24 cellular contexts compared by ENCODE assay signal in the genomic region with DNA sequence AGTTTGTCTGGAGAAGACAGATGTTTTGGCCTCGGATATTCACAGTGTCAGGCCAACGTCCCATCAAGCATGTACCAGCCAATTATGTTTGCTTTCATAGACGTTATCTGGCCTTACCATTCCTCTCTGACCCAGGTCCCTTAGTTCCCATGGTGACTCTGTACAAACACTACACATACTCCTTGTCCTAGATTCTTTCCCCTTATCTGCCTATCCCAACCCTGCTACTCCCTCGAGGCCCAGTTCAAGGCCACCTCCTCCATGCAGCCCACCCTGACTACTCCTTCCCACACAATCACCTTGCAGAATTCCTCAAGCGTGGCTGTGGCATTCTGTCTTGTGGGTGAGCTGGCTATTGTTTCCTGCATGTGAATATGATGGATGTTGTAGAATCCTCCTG.
DNase-seq lines count a peak whose midpoint lies in the region; ATAC-seq and TF ChIP-seq lines count a peak whose summit lies in the region.
"Had no signal": no experiment of that assay in that cellular context is flagged by ENCODE, and none has a peak within 500 bp of the region (broad histone marks: within the 10 kb centered on the region; RNA-seq: fewer than 3 reads in every experiment).

No MANE protein-coding gene starts in this region.

- H3K4me3 ChIP-seq in right atrium auricular region (no peak overlapping the region), osteoblast (ENCODE audit: insufficient read depth, low read length) (no peak overlapping the region)
- H3K4me3 ChIP-seq: esophagus muscularis mucosa, testis, vagina had no signal

- H3K27me3 ChIP-seq in right atrium auricular region: no peaks in the 10 kb centered on the region
- H3K27me3 ChIP-seq in osteoblast (ENCODE audit: insufficient read depth, low read length): no peaks in the 10 kb centered on the region
- H3K27me3 ChIP-seq: esophagus muscularis mucosa, testis, vagina had no signal

- no peak for ATAC-seq in GM21423 (IDR thresholded peaks at IDR 0.05; ENCODE audit: unreplicated experiment)
- ATAC-seq: activated naive CD8-positive, alpha-beta T cell treated with anti-CD3 and anti-CD28 coated beads, Interleukin-2, amount 50 U/mL, for 24 hours had no signal

- no peak overlapping the region for H3K4me2 ChIP-seq in osteoblast (ENCODE audit: insufficient read depth, low read length)

- no peaks in the 10 kb centered on the region for H3K79me2 ChIP-seq in osteoblast (ENCODE audit: insufficient read depth, low read length)

- H3K9me3 ChIP-seq in right atrium auricular region (no peaks in the 10 kb centered on the region), osteoblast (ENCODE audit: low read depth, low read length) (no peaks in the 10 kb centered on the region)
- H3K9me3 ChIP-seq: esophagus muscularis mucosa, testis, vagina had no signal

- H3K4me1 ChIP-seq in right atrium auricular region (peaks cover 0 to 89% of the 10 kb centered on the region in 2 donors), osteoblast (ENCODE audit: insufficient read depth, low read length) (no peaks in the 10 kb centered on the region)
- H3K4me1 ChIP-seq: vagina had no signal

- H3K36me3 ChIP-seq in right atrium auricular region (no peaks in the 10 kb centered on the region), osteoblast (ENCODE audit: insufficient read depth, low read length) (no peaks in the 10 kb centered on the region)
- H3K36me3 ChIP-seq: esophagus muscularis mucosa, vagina had no signal

- H3K27ac ChIP-seq in VCaP (peak overlapping the region; percentile 25; the same call in 1 of the 2 replicates), right atrium auricular region (peak overlapping the region; percentile 87 to 91), osteoblast (ENCODE audit: low read depth, low read length) (no peak overlapping the region)
- H3K27ac ChIP-seq: esophagus muscularis mucosa, vagina had no signal

- H2AFZ ChIP-seq in osteoblast (ENCODE audit: low read length): no peak overlapping the region

- TF ChIP-seq CTCF in VCaP (conservative IDR thresholded peaks at IDR 0.05): no peak
- no peak for TF ChIP-seq CTCF in right atrium auricular region (IDR thresholded peaks at IDR 0.05)
- TF ChIP-seq CTCF in osteoblast (IDR thresholded peaks at IDR 0.05; ENCODE audit: extremely low read depth, low read depth, low read length): no peak

- DNase-seq in HuH-7 (ENCODE audit: low spot score) (peak; percentile 77), right atrium auricular region (ENCODE audit: low spot score) (no peak), osteoblast (ENCODE audit: insufficient read length, low spot score, missing footprints) (peak; percentile 88), A172 (ENCODE audit: low spot score) (no peak), NOMO-1 treated with DMSO at 0.1 percent for 48 hours (lab: John Stamatoyannopoulos, UW; ENCODE audit: unreplicated experiment) (no peak), cortex of kidney (lab: John Stamatoyannopoulos, UW) (no peak)
- DNase-seq: activated B cell treated with CpG ODN at 0.5 μM for 24 hours; activated CD4-positive, alpha-beta memory T cell treated with anti-CD3 and anti-CD28 coated beads, Interleukin-2, amount 10 ng/mL, durations not matched to agents 7 days and 5 days; activated gamma-delta T cell; activated naive CD8-positive, alpha-beta T cell treated with anti-CD3 and anti-CD28 coated beads, Interleukin-2, amount 50 U/mL, for 24 hours; activated T-cell treated with anti-CD3 and anti-CD28 coated beads for 4 hours; endodermal cell; HCEC 1CT; NCI-H2029 treated with DMSO at 0.1 percent for 48 hours; NCI-H226; stimulated activated CD4-positive, alpha-beta T cell treated with anti-CD3 and anti-CD28 coated beads, Interleukin-12 subunit alpha, Interleukin-12 subunit beta, amount 100 ng/mL, for 4 hours; stimulated activated CD4-positive, alpha-beta T cell treated with anti-CD3 and anti-CD28 coated beads, Interleukin-4, amount 100 ng/mL, for 4 hours; stimulated activated naive CD4-positive, alpha-beta T cell treated with Interleukin-2 at 50 U/mL for 16 hours; T-helper 9 cell; testis had no signal

- no peaks in the 10 kb centered on the region for H4K20me1 ChIP-seq in osteoblast (ENCODE audit: insufficient read depth, low read length)

Comparison
In these comparisons a context has a peak if more than half of its experiments do, and no peak if none do; other contexts are left out.
1. DNase-seq: peak in HuH-7 (single experiment) and osteoblast (single experiment); none in right atrium auricular region (single experiment), A172 (single experiment), NOMO-1 treated with DMSO at 0.1 percent for 48 hours (single experiment) and cortex of kidney (single experiment).